Comparison of ENCODE assay signal across 8 cellular contexts in genomic region chr3:129577356-129577755, GRCh38. TPM values are rescaled to one million over a fixed set of nuclear protein-coding genes. Genes with fewer than 3 reads are reported as not detected.
A peak's percentile ranks its signal among the peaks of the same experiment; 100 is the strongest.
DNase-seq lines count a peak whose midpoint lies in the region; ATAC-seq and TF ChIP-seq lines count a peak whose summit lies in the region.

No MANE protein-coding gene starts in this region.

- CTCF ChIA-PET in activated CD4-positive, alpha-beta T cell treated with anti-CD3 and anti-CD28 coated beads, Interleukin-2, amount 10 ng/mL, durations not matched to agents 7 days and 5 days (lab: Charles Lee) = interaction anchor here (0.9 to 1.4 kb wide), 4 partner anchors 8 to 26 kb away, joined by 3 read pairs; no protein-coding TSS in a partner anchor
- CTCF ChIA-PET in activated CD4-positive, alpha-beta T cell treated with anti-CD3 and anti-CD28 coated beads for 36 hours (lab: Charles Lee) = interaction anchor here (1.2 kb wide), 1 partner anchor 10 kb away, joined by 3 read pairs; no protein-coding TSS in a partner anchor

- no peak for TF ChIP-seq EP300 in upper lobe of left lung (IDR thresholded peaks at IDR 0.05)

- no peak overlapping the region for H3K9ac ChIP-seq in SK-N-MC (ENCODE audit: insufficient read length)

- no peaks in the 10 kb centered on the region for H3K27me3 Mint-ChIP-seq in activated CD4-positive, alpha-beta T cell treated with anti-CD3 and anti-CD28 coated beads, Interleukin-2, amount 10 ng/mL, durations not matched to agents 7 days and 5 days
- no peaks in the 10 kb centered on the region for H3K27me3 Mint-ChIP-seq in activated CD4-positive, alpha-beta T cell treated with anti-CD3 and anti-CD28 coated beads for 36 hours
- no peaks in the 10 kb centered on the region for H3K27me3 Mint-ChIP-seq in activated T-helper 1 cell treated with anti-CD3 and anti-CD28 coated beads, Interleukin-12 subunit alpha, Interleukin-12 subunit beta, Interleukin-2, Interleukin-4 antibody, amounts not matched to agents 30 ng/mL and 10 ng/mL and 1 ng/mL, durations not matched to agents 14 hours and 24 hours and 36 hours (ENCODE audit: insufficient read depth)
- H3K27me3 Mint-ChIP-seq in HFFc6 (ENCODE audit: insufficient read depth) = peaks cover 2% of the 10 kb centered on the region

- peaks cover 16% of the 10 kb centered on the region for H3K4me1 Mint-ChIP-seq in activated CD4-positive, alpha-beta T cell treated with anti-CD3 and anti-CD28 coated beads, Interleukin-2, amount 10 ng/mL, durations not matched to agents 7 days and 5 days
- H3K4me1 Mint-ChIP-seq in activated CD4-positive, alpha-beta T cell treated with anti-CD3 and anti-CD28 coated beads for 36 hours = peaks cover 25% of the 10 kb centered on the region
- H3K4me1 Mint-ChIP-seq in activated T-helper 1 cell treated with anti-CD3 and anti-CD28 coated beads, Interleukin-12 subunit alpha, Interleukin-12 subunit beta, Interleukin-2, Interleukin-4 antibody, amounts not matched to agents 30 ng/mL and 10 ng/mL and 1 ng/mL, durations not matched to agents 14 hours and 24 hours and 36 hours (ENCODE audit: low read depth) = peaks cover 5% of the 10 kb centered on the region
- H3K4me1 Mint-ChIP-seq in HFFc6 (ENCODE audit: low read depth) = no peaks in the 10 kb centered on the region

- TF ChIP-seq POLR2A in upper lobe of left lung (IDR thresholded peaks at IDR 0.05) = no peak

- no peak for TF ChIP-seq CTCF in upper lobe of left lung (IDR thresholded peaks at IDR 0.05)
- TF ChIP-seq CTCF in HFFc6 (IDR thresholded peaks at IDR 0.05) = no peak

- H3K4me1 ChIP-seq in right cardiac atrium (ENCODE audit: control insufficient read depth, insufficient read depth, low read length) (no peaks in the 10 kb centered on the region), upper lobe of left lung (peaks cover 30 to 40% (median 33%) of the 10 kb centered on the region in 4 donors)

- no peak overlapping the region for H3K4me3 Mint-ChIP-seq in activated CD4-positive, alpha-beta T cell treated with anti-CD3 and anti-CD28 coated beads, Interleukin-2, amount 10 ng/mL, durations not matched to agents 7 days and 5 days
- H3K4me3 Mint-ChIP-seq in activated CD4-positive, alpha-beta T cell treated with anti-CD3 and anti-CD28 coated beads for 36 hours = no peak overlapping the region
- H3K4me3 Mint-ChIP-seq in activated T-helper 1 cell treated with anti-CD3 and anti-CD28 coated beads, Interleukin-12 subunit alpha, Interleukin-12 subunit beta, Interleukin-2, Interleukin-4 antibody, amounts not matched to agents 30 ng/mL and 10 ng/mL and 1 ng/mL, durations not matched to agents 14 hours and 24 hours and 36 hours = no peak overlapping the region
- no peak overlapping the region for H3K4me3 Mint-ChIP-seq in HFFc6

- peaks cover 8% of the 10 kb centered on the region for H3K36me3 ChIP-seq in SK-N-MC (ENCODE audit: insufficient read depth, low read length)
- peaks cover 6 to 90% (median 78%) of the 10 kb centered on the region in 4 donors for H3K36me3 ChIP-seq in upper lobe of left lung

- intact Hi-C loops in activated CD4-positive, alpha-beta T cell treated with anti-CD3 and anti-CD28 coated beads for 36 hours (cut with DNase I, micrococcal nuclease) = no loop called here
- intact Hi-C loops in right cardiac atrium (cut with DNase I) = no loop called here
- intact Hi-C loops in activated T-helper 1 cell treated with anti-CD3 and anti-CD28 coated beads, Interleukin-12 subunit alpha, Interleukin-12 subunit beta, Interleukin-2, Interleukin-4 antibody, amounts not matched to agents 30 ng/mL and 10 ng/mL and 1 ng/mL, durations not matched to agents 14 hours and 24 hours and 36 hours (cut with micrococcal nuclease) = no loop called here

- peak overlapping the region; percentile 88 for H3K27ac Mint-ChIP-seq in activated CD4-positive, alpha-beta T cell treated with anti-CD3 and anti-CD28 coated beads, Interleukin-2, amount 10 ng/mL, durations not matched to agents 7 days and 5 days
- H3K27ac Mint-ChIP-seq in activated CD4-positive, alpha-beta T cell treated with anti-CD3 and anti-CD28 coated beads for 36 hours = no peak overlapping the region
- no peak overlapping the region for H3K27ac Mint-ChIP-seq in activated T-helper 1 cell treated with anti-CD3 and anti-CD28 coated beads, Interleukin-12 subunit alpha, Interleukin-12 subunit beta, Interleukin-2, Interleukin-4 antibody, amounts not matched to agents 30 ng/mL and 10 ng/mL and 1 ng/mL, durations not matched to agents 14 hours and 24 hours and 36 hours
- H3K27ac Mint-ChIP-seq in HFFc6 = no peak overlapping the region

- no peak for ATAC-seq in activated CD4-positive, alpha-beta T cell treated with anti-CD3 and anti-CD28 coated beads for 36 hours
- ATAC-seq in right cardiac atrium (peak; percentile 16 to 46), upper lobe of left lung (ENCODE audit: low FRiP score in 2 of 2) (peak in 1 of 2 donors; percentile 6), HG03135 (IDR thresholded peaks at IDR 0.05; ENCODE audit: unreplicated experiment) (no peak)

- H3K36me3 Mint-ChIP-seq in activated CD4-positive, alpha-beta T cell treated with anti-CD3 and anti-CD28 coated beads, Interleukin-2, amount 10 ng/mL, durations not matched to agents 7 days and 5 days (ENCODE audit: low read depth) = no peaks in the 10 kb centered on the region
- no peaks in the 10 kb centered on the region for H3K36me3 Mint-ChIP-seq in activated CD4-positive, alpha-beta T cell treated with anti-CD3 and anti-CD28 coated beads for 36 hours (ENCODE audit: low read depth)
- H3K36me3 Mint-ChIP-seq in activated T-helper 1 cell treated with anti-CD3 and anti-CD28 coated beads, Interleukin-12 subunit alpha, Interleukin-12 subunit beta, Interleukin-2, Interleukin-4 antibody, amounts not matched to agents 30 ng/mL and 10 ng/mL and 1 ng/mL, durations not matched to agents 14 hours and 24 hours and 36 hours (ENCODE audit: low read depth) = no peaks in the 10 kb centered on the region
- H3K36me3 Mint-ChIP-seq in HFFc6 (ENCODE audit: low read depth) = no peaks in the 10 kb centered on the region

- H3K4me3 ChIP-seq in SK-N-MC = no peak overlapping the region
- no peak overlapping the region for H3K4me3 ChIP-seq in right cardiac atrium (ENCODE audit: low read length)
- H3K4me3 ChIP-seq in upper lobe of left lung = no peak overlapping the region

- H3K9me3 ChIP-seq in SK-N-MC (ENCODE audit: low read depth, low read length) (no peaks in the 10 kb centered on the region), right cardiac atrium (ENCODE audit: control insufficient read depth, low read length) (no peaks in the 10 kb centered on the region), upper lobe of left lung (no peaks in the 10 kb centered on the region)

- peak overlapping the region; percentile 80; the same call in 1 of the 2 replicates for H3K27ac ChIP-seq in SK-N-MC
- no peak overlapping the region for H3K27ac ChIP-seq in right cardiac atrium (ENCODE audit: low read length)
- peak overlapping the region; percentile 80 to 87 (median 82) for H3K27ac ChIP-seq in upper lobe of left lung

- DNase-seq in activated CD4-positive, alpha-beta T cell treated with anti-CD3 and anti-CD28 coated beads, Interleukin-2, amount 10 ng/mL, durations not matched to agents 7 days and 5 days = no peak
- DNase-seq in activated CD4-positive, alpha-beta T cell treated with anti-CD3 and anti-CD28 coated beads for 36 hours = no peak
- no peak for DNase-seq in SK-N-MC (ENCODE audit: low read depth, low spot score)
- peak; percentile 64 to 88 (median 88) for DNase-seq in right cardiac atrium
- no peak for DNase-seq in upper lobe of left lung
- no peak for DNase-seq in activated T-helper 1 cell treated with anti-CD3 and anti-CD28 coated beads, Interleukin-12 subunit alpha, Interleukin-12 subunit beta, Interleukin-2, Interleukin-4 antibody, amounts not matched to agents 30 ng/mL and 10 ng/mL and 1 ng/mL, durations not matched to agents 14 hours and 24 hours and 36 hours (ENCODE audit: low spot score)
- DNase-seq in HFFc6 = no peak

- POLR2A ChIA-PET in activated CD4-positive, alpha-beta T cell treated with anti-CD3 and anti-CD28 coated beads, Interleukin-2, amount 10 ng/mL, durations not matched to agents 7 days and 5 days (lab: Charles Lee) = no interaction called here
- POLR2A ChIA-PET in activated CD4-positive, alpha-beta T cell treated with anti-CD3 and anti-CD28 coated beads for 36 hours (lab: Charles Lee) = no interaction called here

- H3K9me3 Mint-ChIP-seq in activated CD4-positive, alpha-beta T cell treated with anti-CD3 and anti-CD28 coated beads, Interleukin-2, amount 10 ng/mL, durations not matched to agents 7 days and 5 days = no peaks in the 10 kb centered on the region
- no peaks in the 10 kb centered on the region for H3K9me3 Mint-ChIP-seq in activated CD4-positive, alpha-beta T cell treated with anti-CD3 and anti-CD28 coated beads for 36 hours (ENCODE audit: low read depth)
- no peaks in the 10 kb centered on the region for H3K9me3 Mint-ChIP-seq in activated T-helper 1 cell treated with anti-CD3 and anti-CD28 coated beads, Interleukin-12 subunit alpha, Interleukin-12 subunit beta, Interleukin-2, Interleukin-4 antibody, amounts not matched to agents 30 ng/mL and 10 ng/mL and 1 ng/mL, durations not matched to agents 14 hours and 24 hours and 36 hours
- H3K9me3 Mint-ChIP-seq in HFFc6 = no peaks in the 10 kb centered on the region

- 51% methylated on average over 17 of the region's 17 CpGs for WGBS in right cardiac atrium
- 38 to 63% methylated on average over 7 to 11 of the region's 17 CpGs for WGBS in upper lobe of left lung, 2 donors

- H3K27me3 ChIP-seq in right cardiac atrium (ENCODE audit: control insufficient read depth, insufficient read depth) = no peaks in the 10 kb centered on the region
- H3K27me3 ChIP-seq in upper lobe of left lung = no peaks in the 10 kb centered on the region

RNA-seq across cellular contexts. Expression of gene PLXND1, which starts 29.1 kb away (rescaled TPM):
- 1 to 10 TPM; 1.2 to 1.4 TPM for total RNA-seq in activated CD4-positive, alpha-beta T cell treated with anti-CD3 and anti-CD28 coated beads, Interleukin-2, amount 10 ng/mL, durations not matched to agents 7 days and 5 days
- total RNA-seq in activated CD4-positive, alpha-beta T cell treated with anti-CD3 and anti-CD28 coated beads for 36 hours = 1 to 10 TPM; 3.1 to 4.6 TPM
- 100 to 1,000 TPM in 1 of 4 donors, 10 to 100 TPM in 3; 75.4 to 102 (median 84.1) TPM for total RNA-seq in right cardiac atrium
- polyA plus RNA-seq in right cardiac atrium = 89.4 TPM
- 100 to 1,000 TPM in 5 of 6 donors, 10 to 100 TPM in 1; 95.3 to 607 (median 227) TPM for total RNA-seq in upper lobe of left lung
- 1.3 and 1.7 TPM in 2 replicates for total RNA-seq in activated T-helper 1 cell treated with anti-CD3 and anti-CD28 coated beads, Interleukin-12 subunit alpha, Interleukin-12 subunit beta, Interleukin-2, Interleukin-4 antibody, amounts not matched to agents 30 ng/mL and 10 ng/mL and 1 ng/mL, durations not matched to agents 14 hours and 24 hours and 36 hours
- 100 to 1,000 TPM in 5 of 6 experiments, 10 to 100 TPM in 1; 86.7 to 118 (median 108) TPM for total RNA-seq in HFFc6 (2021; fragmentation: NEBNext Ultra II Directional; extraction: Animal tissue kit (Norgen Biotek cat#: 25700))

RNA-seq across cellular contexts. Expression of gene H1-8, which starts 34.4 kb away (rescaled TPM):
- not detected for total RNA-seq in activated CD4-positive, alpha-beta T cell treated with anti-CD3 and anti-CD28 coated beads, Interleukin-2, amount 10 ng/mL, durations not matched to agents 7 days and 5 days
- total RNA-seq in activated CD4-positive, alpha-beta T cell treated with anti-CD3 and anti-CD28 coated beads for 36 hours = not detected
- not detected for total RNA-seq in right cardiac atrium
- polyA plus RNA-seq in right cardiac atrium = not detected
- not detected for total RNA-seq in upper lobe of left lung
- total RNA-seq in activated T-helper 1 cell treated with anti-CD3 and anti-CD28 coated beads, Interleukin-12 subunit alpha, Interleukin-12 subunit beta, Interleukin-2, Interleukin-4 antibody, amounts not matched to agents 30 ng/mL and 10 ng/mL and 1 ng/mL, durations not matched to agents 14 hours and 24 hours and 36 hours = not detected in 2 replicates
- not detected for total RNA-seq in HFFc6 (2021; fragmentation: NEBNext Ultra II Directional; extraction: Animal tissue kit (Norgen Biotek cat#: 25700))

RNA-seq across cellular contexts. Expression of gene RHO, which starts 48.9 kb away (rescaled TPM):
- total RNA-seq in activated CD4-positive, alpha-beta T cell treated with anti-CD3 and anti-CD28 coated beads, Interleukin-2, amount 10 ng/mL, durations not matched to agents 7 days and 5 days = not detected
- total RNA-seq in activated CD4-positive, alpha-beta T cell treated with anti-CD3 and anti-CD28 coated beads for 36 hours = not detected
- total RNA-seq in right cardiac atrium = not detected
- not detected for polyA plus RNA-seq in right cardiac atrium
- not detected for total RNA-seq in upper lobe of left lung
- not detected in 2 replicates for total RNA-seq in activated T-helper 1 cell treated with anti-CD3 and anti-CD28 coated beads, Interleukin-12 subunit alpha, Interleukin-12 subunit beta, Interleukin-2, Interleukin-4 antibody, amounts not matched to agents 30 ng/mL and 10 ng/mL and 1 ng/mL, durations not matched to agents 14 hours and 24 hours and 36 hours
- not detected for total RNA-seq in HFFc6 (2021; fragmentation: NEBNext Ultra II Directional; extraction: Animal tissue kit (Norgen Biotek cat#: 25700))

Comparison
In these comparisons a context has a peak if more than half of its experiments do, and no peak if none do; other contexts are left out.
1. DNase-seq: peak in right cardiac atrium (3 of 3); none in activated CD4-positive, alpha-beta T cell treated with anti-CD3 and anti-CD28 coated beads, Interleukin-2, amount 10 ng/mL, durations not matched to agents 7 days and 5 days (single experiment), activated CD4-positive, alpha-beta T cell treated with anti-CD3 and anti-CD28 coated beads for 36 hours (single experiment), SK-N-MC (single experiment), upper lobe of left lung (0 of 2), activated T-helper 1 cell treated with anti-CD3 and anti-CD28 coated beads, Interleukin-12 subunit alpha, Interleukin-12 subunit beta, Interleukin-2, Interleukin-4 antibody, amounts not matched to agents 30 ng/mL and 10 ng/mL and 1 ng/mL, durations not matched to agents 14 hours and 24 hours and 36 hours (single experiment) and HFFc6 (single experiment).
2. ATAC-seq: peak in right cardiac atrium (2 of 2); none in activated CD4-positive, alpha-beta T cell treated with anti-CD3 and anti-CD28 coated beads for 36 hours (single experiment) and HG03135 (single experiment).
3. RNA of gene PLXND1, which starts 29.1 kb away (total RNA-seq): 95.3 to 607 TPM in upper lobe of left lung, 86.7 to 118 TPM in HFFc6 and 75.4 to 102 TPM in right cardiac atrium; 3.1 to 4.6 TPM in activated CD4-positive, alpha-beta T cell treated with anti-CD3 and anti-CD28 coated beads for 36 hours, 1.3 to 1.7 TPM in activated T-helper 1 cell treated with anti-CD3 and anti-CD28 coated beads, Interleukin-12 subunit alpha, Interleukin-12 subunit beta, Interleukin-2, Interleukin-4 antibody, amounts not matched to agents 30 ng/mL and 10 ng/mL and 1 ng/mL, durations not matched to agents 14 hours and 24 hours and 36 hours and 1.2 to 1.4 TPM in activated CD4-positive, alpha-beta T cell treated with anti-CD3 and anti-CD28 coated beads, Interleukin-2, amount 10 ng/mL, durations not matched to agents 7 days and 5 days; every median in the first group is over 10 times any median in the second.